In genomic region chrX:138711399-138712347, GRCh38 we compare ENCODE assay signal across 9 cellular contexts. TPM values are rescaled to one million over a fixed set of nuclear protein-coding genes. Genes with fewer than 3 reads are reported as not detected.
DNase-seq lines count a peak whose midpoint lies in the region; ATAC-seq and TF ChIP-seq lines count a peak whose summit lies in the region.
"Had no signal": no experiment of that assay in that cellular context is flagged by ENCODE, and none has a peak within 500 bp of the region (broad histone marks: within the 10 kb centered on the region; RNA-seq: fewer than 3 reads in every experiment).

Gene FGF13, minus strand, starts transcription at chrX:138711717. Its CDS starts 714 bp downstream, at chrX:138711003.

- no peak for ATAC-seq in activated CD8-positive, alpha-beta memory T cell treated with anti-CD3 and anti-CD28 coated beads, Interleukin-2, amount 10 ng/mL, durations not matched to agents 7 days and 5 days
- ATAC-seq in natural killer cell treated with Interleukin-12 subunit alpha and Interleukin-12 subunit beta and Interleukin-15 and Interleukin-18, amount 100 ng/mL, for 72 hours: no peak
- ATAC-seq in GM21717 (IDR thresholded peaks at IDR 0.05; ENCODE audit: unreplicated experiment): no peak
- no peak for ATAC-seq in HG03196 (IDR thresholded peaks at IDR 0.05; ENCODE audit: unreplicated experiment)

- no peak for TF ChIP-seq POLR2A in testis (IDR thresholded peaks at IDR 0.05)

- H3K36me3 ChIP-seq in testis (ENCODE audit: low read depth, missing control alignments): no peaks in the 10 kb centered on the region

- CTCF ChIA-PET in activated CD8-positive, alpha-beta memory T cell treated with anti-CD3 and anti-CD28 coated beads, Interleukin-2, amount 10 ng/mL, durations not matched to agents 7 days and 5 days (lab: Charles Lee): no interaction called here

- H3K4me3 Mint-ChIP-seq in activated CD8-positive, alpha-beta memory T cell treated with anti-CD3 and anti-CD28 coated beads, Interleukin-2, amount 10 ng/mL, durations not matched to agents 7 days and 5 days: no peak within 1 kb of the TSS
- H3K4me3 Mint-ChIP-seq in brain: peak within 1 kb of the TSS; percentile 87 to 95 (median 87)
- no peak within 1 kb of the TSS for H3K4me3 Mint-ChIP-seq in natural killer cell treated with Interleukin-12 subunit alpha and Interleukin-12 subunit beta and Interleukin-15 and Interleukin-18, amount 100 ng/mL, for 72 hours

- peak within 1 kb of the TSS; percentile 49 to 55 for H3K4me3 ChIP-seq in testis

- H3K27me3 Mint-ChIP-seq in activated CD8-positive, alpha-beta memory T cell treated with anti-CD3 and anti-CD28 coated beads, Interleukin-2, amount 10 ng/mL, durations not matched to agents 7 days and 5 days: peaks cover 32% of the 10 kb centered on the region
- peaks cover 7% of the 10 kb centered on the region for H3K27me3 Mint-ChIP-seq in brain
- peaks cover 38 to 46% of the 10 kb centered on the region in 2 donors for H3K27me3 Mint-ChIP-seq in natural killer cell treated with Interleukin-12 subunit alpha and Interleukin-12 subunit beta and Interleukin-15 and Interleukin-18, amount 100 ng/mL, for 72 hours

- no peak within 1 kb of the TSS for H3K27ac ChIP-seq in testis

- H3K27ac Mint-ChIP-seq in activated CD8-positive, alpha-beta memory T cell treated with anti-CD3 and anti-CD28 coated beads, Interleukin-2, amount 10 ng/mL, durations not matched to agents 7 days and 5 days: no peak within 1 kb of the TSS
- H3K27ac Mint-ChIP-seq in brain: peak within 1 kb of the TSS; percentile 17 to 94 (median 77)
- no peak within 1 kb of the TSS for H3K27ac Mint-ChIP-seq in natural killer cell treated with Interleukin-12 subunit alpha and Interleukin-12 subunit beta and Interleukin-15 and Interleukin-18, amount 100 ng/mL, for 72 hours

- no peaks in the 10 kb centered on the region for H3K36me3 Mint-ChIP-seq in activated CD8-positive, alpha-beta memory T cell treated with anti-CD3 and anti-CD28 coated beads, Interleukin-2, amount 10 ng/mL, durations not matched to agents 7 days and 5 days
- H3K36me3 Mint-ChIP-seq in brain: peaks cover 9% of the 10 kb centered on the region
- no peaks in the 10 kb centered on the region for H3K36me3 Mint-ChIP-seq in natural killer cell treated with Interleukin-12 subunit alpha and Interleukin-12 subunit beta and Interleukin-15 and Interleukin-18, amount 100 ng/mL, for 72 hours

- no peaks in the 10 kb centered on the region for H3K4me1 Mint-ChIP-seq in activated CD8-positive, alpha-beta memory T cell treated with anti-CD3 and anti-CD28 coated beads, Interleukin-2, amount 10 ng/mL, durations not matched to agents 7 days and 5 days
- H3K4me1 Mint-ChIP-seq in brain: peaks cover 22% of the 10 kb centered on the region
- H3K4me1 Mint-ChIP-seq in natural killer cell treated with Interleukin-12 subunit alpha and Interleukin-12 subunit beta and Interleukin-15 and Interleukin-18, amount 100 ng/mL, for 72 hours (ENCODE audit: low read depth in 2 of 2): no peaks in the 10 kb centered on the region

- no peaks in the 10 kb centered on the region for H3K9me3 Mint-ChIP-seq in activated CD8-positive, alpha-beta memory T cell treated with anti-CD3 and anti-CD28 coated beads, Interleukin-2, amount 10 ng/mL, durations not matched to agents 7 days and 5 days (ENCODE audit: low read depth)
- peaks cover 0 to 6% (median 0%) of the 10 kb centered on the region in 5 experiments for H3K9me3 Mint-ChIP-seq in brain
- peaks cover 2% of the 10 kb centered on the region for H3K9me3 Mint-ChIP-seq in natural killer cell treated with Interleukin-12 subunit alpha and Interleukin-12 subunit beta and Interleukin-15 and Interleukin-18, amount 100 ng/mL, for 72 hours

- DNase-seq in activated CD8-positive, alpha-beta memory T cell treated with anti-CD3 and anti-CD28 coated beads, Interleukin-2, amount 50 U/mL, for 48 hours: peak; percentile 23
- no peak for DNase-seq in activated CD8-positive, alpha-beta memory T cell treated with anti-CD3 and anti-CD28 coated beads, Interleukin-2, amount 10 ng/mL, durations not matched to agents 7 days and 5 days
- DNase-seq in left kidney (ENCODE audit: low read depth, low spot score) (peak; percentile 85), testis (peak; percentile 50)
- DNase-seq in natural killer cell treated with Interleukin-12 subunit alpha and Interleukin-12 subunit beta and Interleukin-15 and Interleukin-18, amount 100 ng/mL, for 72 hours (ENCODE audit: low spot score): no peak
- DNase-seq: DND-41 had no signal

- H3K4me1 ChIP-seq in testis: no peaks in the 10 kb centered on the region

- H3K9me3 ChIP-seq in testis: no peaks in the 10 kb centered on the region

- no peaks in the 10 kb centered on the region for H3K27me3 ChIP-seq in testis

- 0 to 1% methylated on average over 16 to 37 of the region's 65 CpGs for WGBS in testis, 2 donors

- TF ChIP-seq CTCF in brain (conservative IDR thresholded peaks at IDR 0.05) (peak; percentile 41 to 55), testis (IDR thresholded peaks at IDR 0.05) (no peak)

- intact Hi-C loops in testis (cut with DNase I; ENCODE audit: low total_unique reads): no loop called here

RNA-seq across cellular contexts. Expression of gene FGF13, which starts in this region (rescaled TPM):
- total RNA-seq in activated CD8-positive, alpha-beta memory T cell treated with anti-CD3 and anti-CD28 coated beads, Interleukin-2, amount 10 ng/mL, durations not matched to agents 7 days and 5 days: not detected
- polyA plus RNA-seq in brain (ENCODE audit: insufficient read depth, low read depth, low replicate concordance): 5.6 TPM
- 1 to 10 TPM; 3.7 to 6.3 TPM for total RNA-seq in testis
- polyA plus RNA-seq in testis (ENCODE audit: insufficient read depth, low read depth, low replicate concordance): 6.5 TPM
- not detected for total RNA-seq in natural killer cell treated with Interleukin-12 subunit alpha and Interleukin-12 subunit beta and Interleukin-15 and Interleukin-18, amount 100 ng/mL, for 72 hours

Comparison
In these comparisons a context has a peak if more than half of its experiments do, and no peak if none do; other contexts are left out.
1. RNA of gene FGF13 (total RNA-seq): 3.7 to 6.3 TPM in testis; not detected in activated CD8-positive, alpha-beta memory T cell treated with anti-CD3 and anti-CD28 coated beads, Interleukin-2, amount 10 ng/mL, durations not matched to agents 7 days and 5 days and not detected in natural killer cell treated with Interleukin-12 subunit alpha and Interleukin-12 subunit beta and Interleukin-15 and Interleukin-18, amount 100 ng/mL, for 72 hours; every median in the first group is over 4 times any median in the second.
2. DNase-seq: peak in activated CD8-positive, alpha-beta memory T cell treated with anti-CD3 and anti-CD28 coated beads, Interleukin-2, amount 50 U/mL, for 48 hours (single experiment), left kidney (single experiment) and testis (single experiment); none in activated CD8-positive, alpha-beta memory T cell treated with anti-CD3 and anti-CD28 coated beads, Interleukin-2, amount 10 ng/mL, durations not matched to agents 7 days and 5 days (single experiment) and natural killer cell treated with Interleukin-12 subunit alpha and Interleukin-12 subunit beta and Interleukin-15 and Interleukin-18, amount 100 ng/mL, for 72 hours (single experiment).
3. H3K27ac Mint-ChIP-seq: peak in brain (5 of 5); none in activated CD8-positive, alpha-beta memory T cell treated with anti-CD3 and anti-CD28 coated beads, Interleukin-2, amount 10 ng/mL, durations not matched to agents 7 days and 5 days (single experiment) and natural killer cell treated with Interleukin-12 subunit alpha and Interleukin-12 subunit beta and Interleukin-15 and Interleukin-18, amount 100 ng/mL, for 72 hours (0 of 2).
4. H3K4me3 Mint-ChIP-seq: peak in brain (5 of 5); none in activated CD8-positive, alpha-beta memory T cell treated with anti-CD3 and anti-CD28 coated beads, Interleukin-2, amount 10 ng/mL, durations not matched to agents 7 days and 5 days (single experiment) and natural killer cell treated with Interleukin-12 subunit alpha and Interleukin-12 subunit beta and Interleukin-15 and Interleukin-18, amount 100 ng/mL, for 72 hours (single experiment).
5. CTCF ChIP-seq: peak in brain (2 of 2); none in testis (0 of 3).